ENCODE assay signal across 1 cellular context in genomic region chr7:158277219-158278141, GRCh38.
TF ChIP-seq lines count a peak whose summit lies in the region.

No MANE protein-coding gene starts in this region.

TF ChIP-seq in H1, 55 proteins besides CTCF, POLR2A, EP300 and RAD21 (continued from another document):
- no peak for TF ChIP-seq ATF3 (IDR thresholded peaks at IDR 0.05; ENCODE audit: insufficient read depth, low read depth, low read length)
- TF ChIP-seq NANOG (IDR thresholded peaks at IDR 0.05; ENCODE audit: insufficient read depth, low read depth, low read length, poor library complexity, severe bottlenecking): no peak
- no peak for TF ChIP-seq CBX5 (IDR thresholded peaks at IDR 0.05; ENCODE audit: low read depth, low read length)
- TF ChIP-seq BRCA1 (IDR thresholded peaks at IDR 0.05; ENCODE audit: low read depth, low read length): no peak
- no peak for TF ChIP-seq ZNF274 (IDR thresholded peaks at IDR 0.05; ENCODE audit: borderline replicate concordance, extremely low read depth, low read length)
- no peak for TF ChIP-seq TAF7 (optimal IDR thresholded peaks at IDR 0.05; ENCODE audit: borderline replicate concordance, low read depth, low read length)
